8 cellular contexts compared by ENCODE assay signal in genomic region chr12:75511116-75512048, GRCh38. TPM values are rescaled to one million over a fixed set of nuclear protein-coding genes. Genes with fewer than 3 reads are reported as not detected.
DNase-seq lines count a peak whose midpoint lies in the region; ATAC-seq, FAIRE-seq and TF ChIP-seq lines count a peak whose summit lies in the region.

Gene KRR1 (minus strand): TSS chr12:75511609. CDS start chr12:75511597, 12 bp downstream.

- peak within 1 kb of the TSS; percentile 91 for H3K9ac ChIP-seq in OCI-LY3 (ENCODE audit: low read length)

- H3K4me3 Mint-ChIP-seq in Calu3 (ENCODE audit: low read depth, unreplicated experiment): peak within 1 kb of the TSS; percentile 94

- ATAC-seq in GM21515 (IDR thresholded peaks at IDR 0.05; ENCODE audit: unreplicated experiment): peak; percentile 95

- CTCF ChIA-PET in Calu3 (lab: Charles Lee): interaction anchor here (0.6 to 1.5 kb wide), 6 partner anchors 12 to 520 kb away, joined by 3 to 8 read pairs (median 4); partner anchors contain the start of genes GLIPR1L2 and PHLDA1

- peak within 1 kb of the TSS; percentile 92 for H3K4me2 ChIP-seq in OCI-LY3 (ENCODE audit: low read length)

- no peak for TF ChIP-seq CTCF in Calu3 (IDR thresholded peaks at IDR 0.05; ENCODE audit: unreplicated experiment)
- TF ChIP-seq CTCF in OCI-LY3 (IDR thresholded peaks at IDR 0.05; ENCODE audit: low read depth, low read length): no peak

- peak within 1 kb of the TSS; percentile 97 for H2AFZ ChIP-seq in OCI-LY3 (ENCODE audit: low read depth, low read length)

- H3K27ac ChIP-seq in OCI-LY3 (ENCODE audit: low read length) (peak within 1 kb of the TSS; percentile 55), mesodermal cell (ENCODE audit: low read depth, low read length, severe bottlenecking) (peak within 1 kb of the TSS; percentile 60)

- H4K20me1 ChIP-seq in OCI-LY3 (ENCODE audit: insufficient read depth, low read length): no peaks in the 10 kb centered on the region

- peaks cover 51% of the 10 kb centered on the region for H3K79me2 ChIP-seq in OCI-LY3 (ENCODE audit: low read length)

- WGBS in mesodermal cell (ENCODE audit: insufficient coverage in 2 of 2), 2 experiments: 0 to 9% methylated on average over 33 to 35 of the region's 47 CpGs

- no peaks in the 10 kb centered on the region for H3K9me3 ChIP-seq in OCI-LY3 (ENCODE audit: insufficient read depth, low read length)
- H3K9me3 ChIP-seq in mesodermal cell (ENCODE audit: control insufficient read depth, low read length): no peaks in the 10 kb centered on the region

- H3K9me3 Mint-ChIP-seq in Calu3 (ENCODE audit: low read depth, unreplicated experiment): no peaks in the 10 kb centered on the region

- no TSS peak for BruUV-seq in Calu3 (replicated peaks; lab: Mats Ljungman, UMichigan)

- peaks cover 10% of the 10 kb centered on the region for H3K4me1 Mint-ChIP-seq in Calu3 (ENCODE audit: low read depth, unreplicated experiment)

- intact Hi-C loops in Calu3 (cut with micrococcal nuclease; ENCODE audit: unreplicated experiment): no loop called here

- H3K27me3 Mint-ChIP-seq in Calu3 (ENCODE audit: unreplicated experiment): no peaks in the 10 kb centered on the region

- peak within 1 kb of the TSS; percentile 96 for H3K27ac Mint-ChIP-seq in Calu3 (ENCODE audit: unreplicated experiment)

- H3K36me3 ChIP-seq in OCI-LY3 (replicated peaks; ENCODE audit: low read depth, low read length): peaks cover 11% of the 10 kb centered on the region
- H3K36me3 ChIP-seq in mesodermal cell (ENCODE audit: control insufficient read depth, insufficient read depth, low read length): peaks cover 12% of the 10 kb centered on the region

- DNase-seq in Calu3: peak; percentile 90
- DNase-seq in HuH-7 (ENCODE audit: low spot score): peak; percentile 67
- peak; percentile 87 for DNase-seq in activated CD8-positive, alpha-beta memory T cell treated with anti-CD3 and anti-CD28 coated beads, Interleukin-2, amount 50 U/mL, for 48 hours
- DNase-seq in stimulated activated CD8-positive, alpha-beta memory T cell treated with anti-CD3 and anti-CD28 coated beads, Interleukin-15, amount 100 ng/mL, for 4 hours (ENCODE audit: low read depth in 2 of 2): peak; percentile 76 to 87

- H3K4me3 ChIP-seq in OCI-LY3 (ENCODE audit: low read length): peak within 1 kb of the TSS; percentile 99
- H3K4me3 ChIP-seq in mesodermal cell (ENCODE audit: extremely low read depth, insufficient read depth, low read length, poor library complexity, severe bottlenecking): peak within 1 kb of the TSS; percentile 82

- H3K4me1 ChIP-seq in OCI-LY3 (ENCODE audit: low read length): peaks cover 18% of the 10 kb centered on the region
- H3K4me1 ChIP-seq in mesodermal cell (ENCODE audit: control insufficient read depth, insufficient read depth, low read length, poor library complexity, severe bottlenecking): peaks cover 8% of the 10 kb centered on the region

- peaks cover 25% of the 10 kb centered on the region for H3K36me3 Mint-ChIP-seq in Calu3 (ENCODE audit: insufficient read depth, unreplicated experiment)

- no peaks in the 10 kb centered on the region for H3K27me3 ChIP-seq in OCI-LY3 (ENCODE audit: low read depth, low read length)

- peak; percentile 98 for FAIRE-seq in endometrium (lab: Jason Lieb, UNC)

RNA-seq across cellular contexts. Expression of gene KRR1, which starts in this region (rescaled TPM):
- 110 and 114 TPM in 2 replicates for total RNA-seq in Calu3 (2022)
- 27.6 TPM for polyA plus RNA-seq in mesodermal cell (2013, experiment 1 of 2)
- 41.1 TPM for polyA plus RNA-seq in mesodermal cell (2013, experiment 2 of 2)

Comparison
In these comparisons a context has a peak if more than half of its experiments do, and no peak if none do; other contexts are left out.
1. Peak in every context shown above with its lines: DNase-seq, ATAC-seq, H3K4me3 ChIP-seq and H3K27ac ChIP-seq.